In the genomic region with DNA sequence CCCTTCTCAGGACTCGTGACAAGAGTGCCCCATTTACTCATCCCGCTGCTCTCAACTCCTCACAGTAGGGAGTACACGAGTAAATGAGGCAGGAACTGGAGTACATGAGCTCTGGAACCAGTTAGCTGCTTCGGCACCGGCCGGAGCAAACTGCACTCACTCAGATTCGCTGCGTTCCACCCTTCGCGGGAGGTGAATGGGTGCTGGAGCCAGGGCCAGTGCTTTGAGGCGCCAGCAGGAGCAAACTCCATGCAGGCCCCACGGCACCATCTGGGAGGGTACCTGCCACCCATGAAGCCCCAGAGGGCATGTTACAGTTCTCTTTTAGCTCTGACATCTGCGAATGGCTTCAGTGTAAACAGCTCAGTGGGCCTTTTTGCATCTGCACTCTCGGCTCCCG, we compare ENCODE assay signal across 14 cellular contexts.
A peak's percentile ranks its signal among the peaks of the same experiment; 100 is the strongest.
DNase-seq lines count a peak whose midpoint lies in the region; ATAC-seq and TF ChIP-seq lines count a peak whose summit lies in the region.
"Had no signal": no experiment of that assay in that cellular context is flagged by ENCODE, and none has a peak within 500 bp of the region (broad histone marks: within the 10 kb centered on the region; RNA-seq: fewer than 3 reads in every experiment).

No MANE protein-coding gene starts in this region.

- no peak overlapping the region for H3K27ac ChIP-seq in right atrium auricular region
- H3K27ac ChIP-seq in lower lobe of right lung, result no peak overlapping the region
- H3K27ac ChIP-seq: 22Rv1 had no signal

- in situ Hi-C loops in KBM-7 (cut with MboI; ENCODE audit: low pct_unique_long_range_greater_than_20kb, low sequenced_read_pairs), result no loop called here

- H3K36me3 ChIP-seq in right atrium auricular region (no peaks in the 10 kb centered on the region), MG63 (no peaks in the 10 kb centered on the region), lower lobe of right lung (no peaks in the 10 kb centered on the region)

- H3K4me3 ChIP-seq in right atrium auricular region (no peak overlapping the region), choroid plexus epithelial cell (ENCODE audit: low read depth, low read length) (no peak overlapping the region), MG63 (no peak overlapping the region), lower lobe of right lung (no peak overlapping the region)

- no peaks in the 10 kb centered on the region for H3K4me1 ChIP-seq in right atrium auricular region
- no peaks in the 10 kb centered on the region for H3K4me1 ChIP-seq in lower lobe of right lung

- intact Hi-C loops in left ventricle myocardium superior (cut with micrococcal nuclease), result no loop called here
- intact Hi-C loops in lower lobe of right lung (cut with DNase I), result no loop called here

- TF ChIP-seq CTCF in right atrium auricular region (IDR thresholded peaks at IDR 0.05) (no peak), choroid plexus epithelial cell (conservative IDR thresholded peaks at IDR 0.05; ENCODE audit: low read depth, low read length) (no peak), lower lobe of right lung (IDR thresholded peaks at IDR 0.05) (no peak)

- H3K27me3 ChIP-seq in right atrium auricular region, result no peaks in the 10 kb centered on the region
- no peaks in the 10 kb centered on the region for H3K27me3 ChIP-seq in MG63
- H3K27me3 ChIP-seq in lower lobe of right lung (ENCODE audit: low read depth), result no peaks in the 10 kb centered on the region

- ATAC-seq in left ventricle myocardium superior (no peak), lower lobe of right lung (no peak)

- no peaks in the 10 kb centered on the region for H3K9me3 ChIP-seq in right atrium auricular region
- H3K9me3 ChIP-seq in MG63, result no peaks in the 10 kb centered on the region
- no peaks in the 10 kb centered on the region for H3K9me3 ChIP-seq in lower lobe of right lung

- DNase-seq in left ventricle myocardium superior (peak; percentile 25), right atrium auricular region (ENCODE audit: low spot score) (no peak), choroid plexus epithelial cell (ENCODE audit: low read depth) (peak; percentile 1), mesenteric fat pad (ENCODE audit: low spot score) (peak; percentile 69), KBM-7 (no peak), MG63 (no peak), lower lobe of right lung (no peak), NCI-H2081 treated with DMSO at 0.1 percent for 48 hours (lab: John Stamatoyannopoulos, UW) (no peak)
- DNase-seq: CD8-positive, alpha-beta memory T cell; H7; Karpas-422; NCI-H1105 treated with DMSO at 0.1 percent for 48 hours; NCI-H187 had no signal

Comparison
In these comparisons a context has a peak if more than half of its experiments do, and no peak if none do; other contexts are left out.
1. DNase-seq: peak in left ventricle myocardium superior (single experiment), choroid plexus epithelial cell (single experiment) and mesenteric fat pad (single experiment); none in right atrium auricular region (single experiment), KBM-7 (single experiment), MG63 (single experiment), lower lobe of right lung (single experiment) and NCI-H2081 treated with DMSO at 0.1 percent for 48 hours (single experiment).